ENCODE assay signal across 1 cellular context in genomic region chrX:153673398-153674218, GRCh38.
TF ChIP-seq lines count a peak whose summit lies in the region.

TSS of gene PNCK (minus strand) at chrX:153673813. CDS start at chrX:153673076, 737 bp downstream.

TF ChIP-seq in A549, 52 proteins besides CTCF, POLR2A, EP300 and RAD21 (continued from another document):
- no peak for TF ChIP-seq BCL3 (IDR thresholded peaks at IDR 0.05)
- TF ChIP-seq ATOH8 (CRISPR knock-in tag; IDR thresholded peaks at IDR 0.05; ENCODE audit: low read depth) = no peak
- TF ChIP-seq MYC (IDR thresholded peaks at IDR 0.05; ENCODE audit: borderline replicate concordance, low read length) = no peak
- TF ChIP-seq REST (IDR thresholded peaks at IDR 0.05) = no peak
- no peak for TF ChIP-seq ESRRA (IDR thresholded peaks at IDR 0.05; ENCODE audit: borderline replicate concordance, low read length)
- TF ChIP-seq NFE2L2 (conservative IDR thresholded peaks at IDR 0.05; ENCODE audit: low read length) = no peak
- no peak for TF ChIP-seq USF2 (IDR thresholded peaks at IDR 0.05)
- no peak for TF ChIP-seq SREBF2 (IDR thresholded peaks at IDR 0.05)
